Comparison of ENCODE assay signal across 1 cellular context in genomic region chr11:121023848-121024751, GRCh38.
A peak's percentile ranks its signal among the peaks of the same experiment; 100 is the strongest.
TF ChIP-seq lines count a peak whose summit lies in the region.

TSS of gene TBCEL (plus strand) at chr11:121024102. CDS start at chr11:121045691, 21,589 bp downstream.

TF ChIP-seq in K562, 482 proteins besides CTCF, POLR2A, EP300 and RAD21 (continued from another document and continues in another):
- TF ChIP-seq CHD7 (IDR thresholded peaks at IDR 0.05; ENCODE audit: low read depth, low read length) (no peak), NCOA2 (IDR thresholded peaks at IDR 0.05; ENCODE audit: partially characterized antibody in 2 of 2) (no peak), SMAD2 (IDR thresholded peaks at IDR 0.05; ENCODE audit: low read depth, low read length) (no peak), RNF2 (IDR thresholded peaks at IDR 0.05) (peak; percentile 45; the same call in 1 of the 2 replicates), ZNF23 (CRISPR knock-in tag; IDR thresholded peaks at IDR 0.05) (no peak), DPF2 (IDR thresholded peaks at IDR 0.05) (no peak), L3MBTL2 (IDR thresholded peaks at IDR 0.05) (peak; percentile 92), SMARCA4 (IDR thresholded peaks at IDR 0.05) (no peak), POU5F1 (IDR thresholded peaks at IDR 0.05; ENCODE audit: borderline replicate concordance, low read depth, low read length, partially characterized antibody) (no peak), ETV1 (tag; conservative IDR thresholded peaks at IDR 0.05; ENCODE audit: low read depth) (peak; percentile 67), WHSC1 (IDR thresholded peaks at IDR 0.05; ENCODE audit: low read length) (no peak), GATAD2A (IDR thresholded peaks at IDR 0.05) (no peak), NR2C2 (CRISPR knock-in tag; IDR thresholded peaks at IDR 0.05) (peak; percentile 96), NR2C2 (tag; IDR thresholded peaks at IDR 0.05) (peak; percentile 98), RBFOX2 (IDR thresholded peaks at IDR 0.05; ENCODE audit: low read depth, low read length) (peak; percentile 81), MITF (IDR thresholded peaks at IDR 0.05) (peak; percentile 47; the same call in 1 of the 2 replicates), TAF15 (IDR thresholded peaks at IDR 0.05; ENCODE audit: low read depth, low read length) (no peak), CUX1 (CRISPR knock-in tag; IDR thresholded peaks at IDR 0.05) (no peak), ZNF239 (CRISPR knock-in tag; IDR thresholded peaks at IDR 0.05) (no peak), NR2F6 (CRISPR knock-in tag; IDR thresholded peaks at IDR 0.05) (no peak), KDM1A (IDR thresholded peaks at IDR 0.05) (no peak), TCFL5 (CRISPR knock-in tag; conservative IDR thresholded peaks at IDR 0.05) (no peak), MNT (conservative IDR thresholded peaks at IDR 0.05) (peak; percentile 99), ZNF311 (CRISPR knock-in tag; IDR thresholded peaks at IDR 0.05) (no peak), PHTF2 (CRISPR knock-in tag; IDR thresholded peaks at IDR 0.05) (no peak), MTA2 (IDR thresholded peaks at IDR 0.05; ENCODE audit: low read depth) (no peak), ZBTB12 (CRISPR knock-in tag; IDR thresholded peaks at IDR 0.05) (no peak), KHSRP (IDR thresholded peaks at IDR 0.05) (no peak), ATF7 (IDR thresholded peaks at IDR 0.05) (0 out of 2 replicates have a peak, but pooled peaks have one; percentile 17), E2F3 (CRISPR knock-in tag; IDR thresholded peaks at IDR 0.05) (no peak), MBD2 (IDR thresholded peaks at IDR 0.05; ENCODE audit: borderline replicate concordance, low read depth) (no peak), ZNF140 (CRISPR knock-in tag; IDR thresholded peaks at IDR 0.05) (no peak), PRPF4 (IDR thresholded peaks at IDR 0.05; ENCODE audit: insufficient read depth, low read depth, low read length, poor library complexity, severe bottlenecking) (no peak), SNIP1 (IDR thresholded peaks at IDR 0.05; ENCODE audit: low read depth) (no peak), DLX4 (CRISPR knock-in tag; IDR thresholded peaks at IDR 0.05) (no peak), ZNF764 (CRISPR knock-in tag; IDR thresholded peaks at IDR 0.05; ENCODE audit: low read depth) (no peak), ZC3H11A (IDR thresholded peaks at IDR 0.05; ENCODE audit: low read depth, low read length) (no peak), PATZ1 (CRISPR knock-in tag; IDR thresholded peaks at IDR 0.05; ENCODE audit: borderline replicate concordance) (no peak), COPS2 (conservative IDR thresholded peaks at IDR 0.05) (no peak), ZNF584 (CRISPR knock-in tag; IDR thresholded peaks at IDR 0.05; ENCODE audit: low read depth) (no peak), CTBP1 (IDR thresholded peaks at IDR 0.05; ENCODE audit: borderline replicate concordance) (peak; percentile 50; the same call in 1 of the 2 replicates), HDAC8 (tag; IDR thresholded peaks at IDR 0.05) (0 out of 2 replicates have a peak, but pooled peaks have one; percentile 19), ZNF785 (CRISPR knock-in tag; IDR thresholded peaks at IDR 0.05) (no peak)
